Comparison of ENCODE assay signal across 1 cellular context in the genomic region with DNA sequence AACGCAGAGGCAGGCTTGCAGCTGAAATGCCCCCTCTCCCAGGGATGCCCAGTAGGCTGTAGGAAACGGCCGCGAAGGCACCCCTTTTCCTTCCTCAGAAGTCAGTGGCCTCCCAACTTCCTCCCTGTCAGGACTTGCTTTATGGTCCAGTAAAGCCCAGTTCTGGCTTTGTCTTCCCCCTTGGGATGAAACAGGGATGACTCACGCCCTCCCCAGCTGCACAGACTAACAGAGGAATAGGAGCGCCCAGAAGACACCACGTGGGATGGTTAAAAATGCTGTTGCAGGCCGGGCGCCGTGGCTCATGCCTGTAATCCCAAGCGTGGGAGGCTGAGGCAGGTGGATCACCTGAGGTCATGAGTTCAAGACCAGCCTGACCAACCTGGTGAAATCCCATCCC.
TF ChIP-seq lines count a peak whose summit lies in the region.

No MANE protein-coding gene starts in this region.

TF ChIP-seq in WTC11, 78 proteins besides CTCF, POLR2A, EP300 and RAD21 (continued from another document):
- TF ChIP-seq ZSCAN18 (CRISPR knock-in tag; IDR thresholded peaks at IDR 0.05) (no peak), ATF2 (CRISPR knock-in tag; IDR thresholded peaks at IDR 0.05; ENCODE audit: borderline replicate concordance, low read depth) (no peak), TCF7 (CRISPR knock-in tag; IDR thresholded peaks at IDR 0.05; ENCODE audit: low read depth) (no peak), KAT7 (CRISPR knock-in tag; IDR thresholded peaks at IDR 0.05; ENCODE audit: borderline replicate concordance) (no peak), SP1 (CRISPR knock-in tag; conservative IDR thresholded peaks at IDR 0.05) (no peak)
- TF ChIP-seq, protein P1, sequence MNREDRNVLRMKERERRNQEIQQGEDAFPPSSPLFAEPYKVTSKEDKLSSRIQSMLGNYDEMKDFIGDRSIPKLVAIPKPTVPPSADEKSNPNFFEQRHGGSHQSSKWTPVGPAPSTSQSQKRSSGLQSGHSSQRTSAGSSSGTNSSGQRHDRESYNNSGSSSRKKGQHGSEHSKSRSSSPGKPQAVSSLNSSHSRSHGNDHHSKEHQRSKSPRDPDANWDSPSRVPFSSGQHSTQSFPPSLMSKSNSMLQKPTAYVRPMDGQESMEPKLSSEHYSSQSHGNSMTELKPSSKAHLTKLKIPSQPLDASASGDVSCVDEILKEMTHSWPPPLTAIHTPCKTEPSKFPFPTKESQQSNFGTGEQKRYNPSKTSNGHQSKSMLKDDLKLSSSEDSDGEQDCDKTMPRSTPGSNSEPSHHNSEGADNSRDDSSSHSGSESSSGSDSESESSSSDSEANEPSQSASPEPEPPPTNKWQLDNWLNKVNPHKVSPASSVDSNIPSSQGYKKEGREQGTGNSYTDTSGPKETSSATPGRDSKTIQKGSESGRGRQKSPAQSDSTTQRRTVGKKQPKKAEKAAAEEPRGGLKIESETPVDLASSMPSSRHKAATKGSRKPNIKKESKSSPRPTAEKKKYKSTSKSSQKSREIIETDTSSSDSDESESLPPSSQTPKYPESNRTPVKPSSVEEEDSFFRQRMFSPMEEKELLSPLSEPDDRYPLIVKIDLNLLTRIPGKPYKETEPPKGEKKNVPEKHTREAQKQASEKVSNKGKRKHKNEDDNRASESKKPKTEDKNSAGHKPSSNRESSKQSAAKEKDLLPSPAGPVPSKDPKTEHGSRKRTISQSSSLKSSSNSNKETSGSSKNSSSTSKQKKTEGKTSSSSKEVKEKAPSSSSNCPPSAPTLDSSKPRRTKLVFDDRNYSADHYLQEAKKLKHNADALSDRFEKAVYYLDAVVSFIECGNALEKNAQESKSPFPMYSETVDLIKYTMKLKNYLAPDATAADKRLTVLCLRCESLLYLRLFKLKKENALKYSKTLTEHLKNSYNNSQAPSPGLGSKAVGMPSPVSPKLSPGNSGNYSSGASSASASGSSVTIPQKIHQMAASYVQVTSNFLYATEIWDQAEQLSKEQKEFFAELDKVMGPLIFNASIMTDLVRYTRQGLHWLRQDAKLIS (CRISPR knock-in tag; IDR thresholded peaks at IDR 0.05; ENCODE audit: borderline replicate concordance), result no peak
- TF ChIP-seq, protein P2, sequence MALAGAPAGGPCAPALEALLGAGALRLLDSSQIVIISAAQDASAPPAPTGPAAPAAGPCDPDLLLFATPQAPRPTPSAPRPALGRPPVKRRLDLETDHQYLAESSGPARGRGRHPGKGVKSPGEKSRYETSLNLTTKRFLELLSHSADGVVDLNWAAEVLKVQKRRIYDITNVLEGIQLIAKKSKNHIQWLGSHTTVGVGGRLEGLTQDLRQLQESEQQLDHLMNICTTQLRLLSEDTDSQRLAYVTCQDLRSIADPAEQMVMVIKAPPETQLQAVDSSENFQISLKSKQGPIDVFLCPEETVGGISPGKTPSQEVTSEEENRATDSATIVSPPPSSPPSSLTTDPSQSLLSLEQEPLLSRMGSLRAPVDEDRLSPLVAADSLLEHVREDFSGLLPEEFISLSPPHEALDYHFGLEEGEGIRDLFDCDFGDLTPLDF (CRISPR knock-in tag; IDR thresholded peaks at IDR 0.05), result no peak
